ENCODE assay signal across 1 cellular context in the genomic region with DNA sequence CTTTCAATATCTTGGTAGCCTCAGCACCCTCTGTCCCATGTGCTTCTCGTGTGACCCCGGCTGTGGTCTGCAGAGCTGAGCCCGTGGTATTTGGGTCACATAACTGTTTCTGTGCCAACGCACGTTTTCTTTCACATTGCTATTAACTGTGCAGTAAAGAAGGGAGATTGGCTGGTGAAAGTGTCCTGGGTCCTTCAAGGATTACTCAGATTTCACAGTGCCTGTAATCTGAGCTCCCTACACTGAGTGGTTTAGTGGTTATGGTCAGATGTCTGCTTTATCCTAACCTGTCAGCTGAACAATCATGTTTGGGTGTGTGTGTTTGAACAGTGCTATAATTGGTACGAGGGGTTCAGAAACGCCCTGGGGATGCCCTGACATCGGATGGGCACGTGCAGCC.
TF ChIP-seq lines count a peak whose summit lies in the region.

No MANE protein-coding gene starts in this region.

TF ChIP-seq in H1, 55 proteins besides CTCF, POLR2A, EP300 and RAD21:
- TF ChIP-seq MAFK (IDR thresholded peaks at IDR 0.05; ENCODE audit: low read depth, low read length) (no peak), YY1 (IDR thresholded peaks at IDR 0.05; ENCODE audit: low read depth, low read length) (no peak), NANOG (IDR thresholded peaks at IDR 0.05; ENCODE audit: insufficient read depth, low read depth, low read length, poor library complexity, severe bottlenecking) (no peak), BACH1 (IDR thresholded peaks at IDR 0.05; ENCODE audit: low read length) (no peak), GTF2F1 (IDR thresholded peaks at IDR 0.05; ENCODE audit: borderline replicate concordance, low read depth, low read length) (no peak), KDM1A (IDR thresholded peaks at IDR 0.05; ENCODE audit: borderline replicate concordance, low read length) (no peak), KDM5A (IDR thresholded peaks at IDR 0.05; ENCODE audit: low read length) (no peak)
- TF ChIP-seq, protein P1, sequence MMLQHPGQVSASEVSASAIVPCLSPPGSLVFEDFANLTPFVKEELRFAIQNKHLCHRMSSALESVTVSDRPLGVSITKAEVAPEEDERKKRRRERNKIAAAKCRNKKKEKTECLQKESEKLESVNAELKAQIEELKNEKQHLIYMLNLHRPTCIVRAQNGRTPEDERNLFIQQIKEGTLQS (IDR thresholded peaks at IDR 0.05; ENCODE audit: insufficient read depth, low read depth, low read length): no peak
